Comparison of ENCODE assay signal across 14 cellular contexts in genomic region chr3:197952440-197952839, GRCh38. TPM values are rescaled to one million over a fixed set of nuclear protein-coding genes. Genes with fewer than 3 reads are reported as not detected.
A peak's percentile ranks its signal among the peaks of the same experiment; 100 is the strongest.
DNase-seq lines count a peak whose midpoint lies in the region; ATAC-seq and TF ChIP-seq lines count a peak whose summit lies in the region.
"Had no signal": no experiment of that assay in that cellular context is flagged by ENCODE, and none has a peak within 500 bp of the region (broad histone marks: within the 10 kb centered on the region; RNA-seq: fewer than 3 reads in every experiment).

No MANE protein-coding gene starts in this region.

- TF ChIP-seq CTCF in HL-60 (IDR thresholded peaks at IDR 0.05; ENCODE audit: insufficient read depth, low read length) = no peak

- peaks cover 41 to 67% of the 10 kb centered on the region in 2 donors for H3K36me3 Mint-ChIP-seq in CD4-positive, alpha-beta memory T cell
- H3K36me3 Mint-ChIP-seq in natural killer cell treated with Interleukin-12 subunit alpha and Interleukin-12 subunit beta and Interleukin-15 and Interleukin-18, amount 100 ng/mL, for 72 hours = peaks cover 46% of the 10 kb centered on the region

- DNase-seq in CD4-positive, alpha-beta memory T cell = no peak
- no peak for DNase-seq in HL-60 (ENCODE audit: low read depth in 1 of 2, low spot score in 1 of 2)
- DNase-seq in adipocyte (ENCODE audit: low read depth) = no peak
- DNase-seq in natural killer cell treated with Interleukin-12 subunit alpha and Interleukin-12 subunit beta and Interleukin-15 and Interleukin-18, amount 100 ng/mL, for 72 hours (ENCODE audit: low spot score) = no peak
- DNase-seq in ureter (ENCODE audit: low spot score) = no peak
- DNase-seq in KBM-7 = no peak
- DNase-seq in AG08396 (ENCODE audit: low spot score) = no peak
- DNase-seq: KG1; NCI-H226; Right ventricle myocardium superior; stimulated activated CD4-positive, alpha-beta T cell treated with anti-CD3 and anti-CD28 coated beads, Interleukin-4, amount 100 ng/mL, for 4 hours; tibial artery had no signal

- no peaks in the 10 kb centered on the region for H3K27me3 Mint-ChIP-seq in CD4-positive, alpha-beta memory T cell
- no peaks in the 10 kb centered on the region for H3K27me3 Mint-ChIP-seq in natural killer cell treated with Interleukin-12 subunit alpha and Interleukin-12 subunit beta and Interleukin-15 and Interleukin-18, amount 100 ng/mL, for 72 hours

- ATAC-seq in natural killer cell treated with Interleukin-12 subunit alpha and Interleukin-12 subunit beta and Interleukin-15 and Interleukin-18, amount 100 ng/mL, for 72 hours = no peak
- no peak for ATAC-seq in GM18505 (IDR thresholded peaks at IDR 0.05; ENCODE audit: unreplicated experiment)

- peaks cover 53% of the 10 kb centered on the region for H3K36me3 ChIP-seq in CD4-positive, alpha-beta memory T cell (ENCODE audit: insufficient read depth, low read length)
- H3K36me3 ChIP-seq in adipocyte (ENCODE audit: control insufficient read depth, insufficient read depth, low read length, severe bottlenecking) = peaks cover 59% of the 10 kb centered on the region

- peaks cover 19 to 59% (median 35%) of the 10 kb centered on the region in 4 donors for H3K4me1 Mint-ChIP-seq in CD4-positive, alpha-beta memory T cell
- peaks cover 49 to 50% of the 10 kb centered on the region in 2 donors for H3K4me1 Mint-ChIP-seq in natural killer cell treated with Interleukin-12 subunit alpha and Interleukin-12 subunit beta and Interleukin-15 and Interleukin-18, amount 100 ng/mL, for 72 hours (ENCODE audit: low read depth in 2 of 2)

- H3K9me3 ChIP-seq in CD4-positive, alpha-beta memory T cell (ENCODE audit: control insufficient read depth in 1 of 2, low read length in 2 of 2) = no peaks in the 10 kb centered on the region
- H3K9me3 ChIP-seq in adipocyte (ENCODE audit: control insufficient read depth, low read length) = no peaks in the 10 kb centered on the region
- H3K9me3 ChIP-seq: tibial artery had no signal

- no peaks in the 10 kb centered on the region for H3K9me3 Mint-ChIP-seq in CD4-positive, alpha-beta memory T cell
- H3K9me3 Mint-ChIP-seq in natural killer cell treated with Interleukin-12 subunit alpha and Interleukin-12 subunit beta and Interleukin-15 and Interleukin-18, amount 100 ng/mL, for 72 hours = no peaks in the 10 kb centered on the region

- peak overlapping the region in 5 of 7 donors; percentile 30 to 98 (median 77) for H3K27ac Mint-ChIP-seq in CD4-positive, alpha-beta memory T cell
- peak overlapping the region; percentile 36 to 68 for H3K27ac Mint-ChIP-seq in natural killer cell treated with Interleukin-12 subunit alpha and Interleukin-12 subunit beta and Interleukin-15 and Interleukin-18, amount 100 ng/mL, for 72 hours

- POLR2A ChIA-PET in CD4-positive, alpha-beta memory T cell (lab: Charles Lee; ENCODE audit: partially characterized antibody) = no interaction called here

- CTCF ChIA-PET in CD4-positive, alpha-beta memory T cell (lab: Charles Lee; ENCODE audit: partially characterized antibody) = interaction anchor here (1.1 kb wide), 1 partner anchor 10 kb away, joined by 3 read pairs; no protein-coding TSS in a partner anchor

- H3K4me3 Mint-ChIP-seq in CD4-positive, alpha-beta memory T cell = peak overlapping the region in 5 of 8 donors; percentile 10 to 67 (median 48)
- peak overlapping the region; percentile 60 for H3K4me3 Mint-ChIP-seq in natural killer cell treated with Interleukin-12 subunit alpha and Interleukin-12 subunit beta and Interleukin-15 and Interleukin-18, amount 100 ng/mL, for 72 hours

- no peak overlapping the region for H3K4me3 ChIP-seq in CD4-positive, alpha-beta memory T cell (ENCODE audit: low read length in 2 of 2)
- H3K4me3 ChIP-seq in HL-60 (replicated peaks; ENCODE audit: insufficient read depth, low read length) (peak overlapping the region; percentile 6; the same call in 1 of the 2 replicates), adipocyte (ENCODE audit: low read length) (peak overlapping the region; percentile 95)
- H3K4me3 ChIP-seq: tibial artery had no signal

- peak overlapping the region; percentile 50 for H3K9ac ChIP-seq in adipocyte (ENCODE audit: low read length)
- H3K9ac ChIP-seq: parathyroid adenoma had no signal

- peaks cover 46% of the 10 kb centered on the region for H3K4me1 ChIP-seq in CD4-positive, alpha-beta memory T cell (ENCODE audit: insufficient read depth, low read length)
- H3K4me1 ChIP-seq in adipocyte (ENCODE audit: control insufficient read depth, insufficient read depth, low read length) = peaks cover 48% of the 10 kb centered on the region

- intact Hi-C loops in CD4-positive, alpha-beta memory T cell (cut with micrococcal nuclease) = loop anchor here (5.0 to 10.0 kb wide), 2 partner anchors 200 to 398 kb away; partner anchors contain the start of gene BDH1

- peak overlapping the region; percentile 88 for H3K27ac ChIP-seq in CD4-positive, alpha-beta memory T cell (ENCODE audit: low read depth, low read length)
- no peak overlapping the region; the same call in 1 of the 2 replicates for H3K27ac ChIP-seq in HL-60 (replicated peaks)
- H3K27ac ChIP-seq: parathyroid adenoma had no signal

- H3K27me3 ChIP-seq in CD4-positive, alpha-beta memory T cell (ENCODE audit: insufficient read depth, low read length) = no peaks in the 10 kb centered on the region
- H3K27me3 ChIP-seq in HL-60 (ENCODE audit: insufficient read depth, poor library complexity, severe bottlenecking) (no peaks in the 10 kb centered on the region), adipocyte (replicated peaks; ENCODE audit: control insufficient read depth, insufficient read depth, low read length) (no peaks in the 10 kb centered on the region)
- H3K27me3 ChIP-seq: tibial artery had no signal

- in situ Hi-C loops in KBM-7 (cut with MboI; ENCODE audit: low pct_unique_long_range_greater_than_20kb, low sequenced_read_pairs) = no loop called here

- TF ChIP-seq POLR2A in GM18505 (IDR thresholded peaks at IDR 0.05; ENCODE audit: borderline replicate concordance, extremely low read depth, insufficient read depth, insufficient read length) = no peak

RNA-seq across cellular contexts. Expression of gene RPL35A, which starts 2.5 kb away (rescaled TPM):
- total RNA-seq in CD4-positive, alpha-beta memory T cell = 1,000 to 10,000 TPM; 1,716 to 1,772 TPM
- polyA plus RNA-seq in CD4-positive, alpha-beta memory T cell = 1,000 to 10,000 TPM; 1,277 to 2,056 TPM
- 100 to 1,000 TPM; 683 to 726 TPM for total RNA-seq in natural killer cell treated with Interleukin-12 subunit alpha and Interleukin-12 subunit beta and Interleukin-15 and Interleukin-18, amount 100 ng/mL, for 72 hours
- total RNA-seq in ureter = 1,104 TPM

RNA-seq across cellular contexts. Expression of gene LMLN, which starts 7.6 kb away (rescaled TPM):
- total RNA-seq in CD4-positive, alpha-beta memory T cell = 1 to 10 TPM; 5.9 to 6.5 TPM
- polyA plus RNA-seq in CD4-positive, alpha-beta memory T cell = 1 to 10 TPM; 1.9 to 3.0 TPM
- 1 to 10 TPM; 2.6 to 4.2 TPM for total RNA-seq in natural killer cell treated with Interleukin-12 subunit alpha and Interleukin-12 subunit beta and Interleukin-15 and Interleukin-18, amount 100 ng/mL, for 72 hours
- total RNA-seq in ureter = 11.2 TPM

Comparison
In these comparisons a context has a peak if more than half of its experiments do, and no peak if none do; other contexts are left out.
1. H3K4me3 ChIP-seq: peak in HL-60 (single experiment) and adipocyte (single experiment); none in CD4-positive, alpha-beta memory T cell (0 of 2).